ENCODE assay signal across 1 cellular context in genomic region chr20:47784256-47784598, GRCh38.
TF ChIP-seq lines count a peak whose summit lies in the region.

No MANE protein-coding gene starts in this region.

TF ChIP-seq in H1, 55 proteins besides CTCF, POLR2A, EP300 and RAD21:
- no peak for TF ChIP-seq CBX8 (IDR thresholded peaks at IDR 0.05; ENCODE audit: borderline replicate concordance, low read depth, low read length)
- no peak for TF ChIP-seq KDM5A (IDR thresholded peaks at IDR 0.05; ENCODE audit: low read length)
- TF ChIP-seq SP4 (IDR thresholded peaks at IDR 0.05; ENCODE audit: low read length): no peak
- TF ChIP-seq HDAC2 (IDR thresholded peaks at IDR 0.05; ENCODE audit: borderline replicate concordance in 1 of 2, low read depth in 2 of 2, low read length in 2 of 2): no peak
- no peak for TF ChIP-seq ZNF274 (IDR thresholded peaks at IDR 0.05; ENCODE audit: borderline replicate concordance, extremely low read depth, low read length)
- TF ChIP-seq FOSL1 (IDR thresholded peaks at IDR 0.05; ENCODE audit: insufficient read depth, low read depth, low read length): no peak
- no peak for TF ChIP-seq HDAC6 (IDR thresholded peaks at IDR 0.05; ENCODE audit: low read depth, low read length)
- no peak for TF ChIP-seq RFX5 (IDR thresholded peaks at IDR 0.05; ENCODE audit: borderline replicate concordance, low read depth, low read length)
- TF ChIP-seq CHD2 (IDR thresholded peaks at IDR 0.05; ENCODE audit: low read length): no peak
- TF ChIP-seq JUN (IDR thresholded peaks at IDR 0.05; ENCODE audit: low read depth, low read length): no peak
- no peak for TF ChIP-seq CREB1 (IDR thresholded peaks at IDR 0.05)
- no peak for TF ChIP-seq CEBPB (IDR thresholded peaks at IDR 0.05; ENCODE audit: low read depth, low read length)
- TF ChIP-seq SIN3A (conservative IDR thresholded peaks at IDR 0.05 in 1 of 2, IDR thresholded peaks at IDR 0.05 in 1 of 2; ENCODE audit: low read depth in 1 of 2, low read length in 2 of 2): no peak
- no peak for TF ChIP-seq POU5F1 (IDR thresholded peaks at IDR 0.05; ENCODE audit: low read depth, low read length)
- no peak for TF ChIP-seq SP2 (IDR thresholded peaks at IDR 0.05; ENCODE audit: low read length)
- TF ChIP-seq USF2 (IDR thresholded peaks at IDR 0.05; ENCODE audit: low read length): no peak
- TF ChIP-seq CTBP2 (IDR thresholded peaks at IDR 0.05; ENCODE audit: borderline replicate concordance, insufficient read depth, insufficient read length, low read length): no peak
- TF ChIP-seq ASH2L (IDR thresholded peaks at IDR 0.05; ENCODE audit: low read length): no peak
- TF ChIP-seq MAFK (IDR thresholded peaks at IDR 0.05; ENCODE audit: low read depth, low read length): no peak
